ENCODE assay signal across 1 cellular context in genomic region chr5:150758210-150758533, GRCh38.
TF ChIP-seq lines count a peak whose summit lies in the region.

No MANE protein-coding gene starts in this region.

TF ChIP-seq in HepG2, 621 proteins besides CTCF, POLR2A, EP300 and RAD21 (continues in another document):
- TF ChIP-seq ZNF703 (CRISPR knock-in tag; IDR thresholded peaks at IDR 0.05; ENCODE audit: borderline replicate concordance) (no peak), ZNF557 (CRISPR knock-in tag; IDR thresholded peaks at IDR 0.05) (no peak), ZNF83 (CRISPR knock-in tag; IDR thresholded peaks at IDR 0.05; ENCODE audit: borderline replicate concordance) (no peak), SETDB1 (CRISPR knock-in tag; IDR thresholded peaks at IDR 0.05; ENCODE audit: borderline replicate concordance) (no peak), KLF9 (CRISPR knock-in tag; IDR thresholded peaks at IDR 0.05; ENCODE audit: low read depth) (no peak), HMG20A (CRISPR knock-in tag; IDR thresholded peaks at IDR 0.05; ENCODE audit: borderline replicate concordance) (no peak), ZNF264 (CRISPR knock-in tag; IDR thresholded peaks at IDR 0.05) (peak; percentile 72; the same call in 1 of the 2 replicates), ZNF333 (CRISPR knock-in tag; IDR thresholded peaks at IDR 0.05; ENCODE audit: borderline replicate concordance) (0 out of 2 replicates have a peak, but pooled peaks have one; percentile 9), NR2F6 (IDR thresholded peaks at IDR 0.05) (no peak), NR2F6 (CRISPR knock-in tag; IDR thresholded peaks at IDR 0.05) (no peak), PAX8 (CRISPR knock-in tag; IDR thresholded peaks at IDR 0.05; ENCODE audit: borderline replicate concordance) (no peak), TEF (CRISPR knock-in tag; IDR thresholded peaks at IDR 0.05) (no peak), BCL6 (CRISPR knock-in tag; IDR thresholded peaks at IDR 0.05) (peak; percentile 18; the same call in 1 of the 2 replicates), DR1 (CRISPR knock-in tag; IDR thresholded peaks at IDR 0.05) (no peak), NFYB (CRISPR knock-in tag; IDR thresholded peaks at IDR 0.05) (no peak), ZNF30 (CRISPR knock-in tag; IDR thresholded peaks at IDR 0.05) (no peak), MAZ (IDR thresholded peaks at IDR 0.05; ENCODE audit: borderline replicate concordance, low read depth, low read length) (no peak), MAZ (CRISPR knock-in tag; IDR thresholded peaks at IDR 0.05; ENCODE audit: low read depth) (no peak), LCORL (IDR thresholded peaks at IDR 0.05) (no peak), LCORL (CRISPR knock-in tag; IDR thresholded peaks at IDR 0.05) (no peak; the same call in 1 of the 2 replicates), ELK4 (CRISPR knock-in tag; IDR thresholded peaks at IDR 0.05; ENCODE audit: borderline replicate concordance) (no peak), HNRNPH1 (optimal IDR thresholded peaks at IDR 0.05; ENCODE audit: low read depth, low read length) (no peak), PCBP2 (optimal IDR thresholded peaks at IDR 0.05; ENCODE audit: low read depth, low read length, poor library complexity, severe bottlenecking) (no peak), ZFY (CRISPR knock-in tag; IDR thresholded peaks at IDR 0.05) (peak; percentile 77; the same call in 1 of the 2 replicates), ATAD3A (CRISPR knock-in tag; IDR thresholded peaks at IDR 0.05) (no peak), ZFYVE20 (CRISPR knock-in tag; IDR thresholded peaks at IDR 0.05; ENCODE audit: borderline replicate concordance, low read depth) (no peak), FOXA1 (IDR thresholded peaks at IDR 0.05) (no peak), FOXA1 (CRISPR knock-in tag; IDR thresholded peaks at IDR 0.05) (no peak), DRAP1 (CRISPR knock-in tag; IDR thresholded peaks at IDR 0.05) (no peak; the same call in 1 of the 2 replicates), RBAK (CRISPR knock-in tag; IDR thresholded peaks at IDR 0.05) (no peak), SKIL (CRISPR knock-in tag; IDR thresholded peaks at IDR 0.05; ENCODE audit: borderline replicate concordance) (no peak), KLF6 (CRISPR knock-in tag; IDR thresholded peaks at IDR 0.05) (no peak), EEA1 (CRISPR knock-in tag; IDR thresholded peaks at IDR 0.05; ENCODE audit: borderline replicate concordance) (no peak), ZBTB26 (CRISPR knock-in tag; IDR thresholded peaks at IDR 0.05; ENCODE audit: borderline replicate concordance) (peak; percentile 51; the same call in 1 of the 2 replicates), SATB2 (CRISPR knock-in tag; IDR thresholded peaks at IDR 0.05) (no peak), CC2D1A (CRISPR knock-in tag; IDR thresholded peaks at IDR 0.05) (no peak), ZNF331 (CRISPR knock-in tag; IDR thresholded peaks at IDR 0.05) (0 out of 2 replicates have a peak, but pooled peaks have one; percentile 32), ELF4 (CRISPR knock-in tag; IDR thresholded peaks at IDR 0.05; ENCODE audit: borderline replicate concordance) (no peak), ZNF768 (CRISPR knock-in tag; IDR thresholded peaks at IDR 0.05) (no peak), ZKSCAN1 (IDR thresholded peaks at IDR 0.05; ENCODE audit: low read length) (no peak), GABPB1 (CRISPR knock-in tag; IDR thresholded peaks at IDR 0.05) (no peak), ZNF777 (CRISPR knock-in tag; IDR thresholded peaks at IDR 0.05) (no peak)
- TF ChIP-seq, protein P1, sequence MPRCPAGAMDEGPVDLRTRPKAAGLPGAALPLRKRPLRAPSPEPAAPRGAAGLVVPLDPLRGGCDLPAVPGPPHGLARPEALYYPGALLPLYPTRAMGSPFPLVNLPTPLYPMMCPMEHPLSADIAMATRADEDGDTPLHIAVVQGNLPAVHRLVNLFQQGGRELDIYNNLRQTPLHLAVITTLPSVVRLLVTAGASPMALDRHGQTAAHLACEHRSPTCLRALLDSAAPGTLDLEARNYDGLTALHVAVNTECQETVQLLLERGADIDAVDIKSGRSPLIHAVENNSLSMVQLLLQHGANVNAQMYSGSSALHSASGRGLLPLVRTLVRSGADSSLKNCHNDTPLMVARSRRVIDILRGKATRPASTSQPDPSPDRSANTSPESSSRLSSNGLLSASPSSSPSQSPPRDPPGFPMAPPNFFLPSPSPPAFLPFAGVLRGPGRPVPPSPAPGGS (CRISPR knock-in tag; IDR thresholded peaks at IDR 0.05): no peak
- TF ChIP-seq, protein P2, sequence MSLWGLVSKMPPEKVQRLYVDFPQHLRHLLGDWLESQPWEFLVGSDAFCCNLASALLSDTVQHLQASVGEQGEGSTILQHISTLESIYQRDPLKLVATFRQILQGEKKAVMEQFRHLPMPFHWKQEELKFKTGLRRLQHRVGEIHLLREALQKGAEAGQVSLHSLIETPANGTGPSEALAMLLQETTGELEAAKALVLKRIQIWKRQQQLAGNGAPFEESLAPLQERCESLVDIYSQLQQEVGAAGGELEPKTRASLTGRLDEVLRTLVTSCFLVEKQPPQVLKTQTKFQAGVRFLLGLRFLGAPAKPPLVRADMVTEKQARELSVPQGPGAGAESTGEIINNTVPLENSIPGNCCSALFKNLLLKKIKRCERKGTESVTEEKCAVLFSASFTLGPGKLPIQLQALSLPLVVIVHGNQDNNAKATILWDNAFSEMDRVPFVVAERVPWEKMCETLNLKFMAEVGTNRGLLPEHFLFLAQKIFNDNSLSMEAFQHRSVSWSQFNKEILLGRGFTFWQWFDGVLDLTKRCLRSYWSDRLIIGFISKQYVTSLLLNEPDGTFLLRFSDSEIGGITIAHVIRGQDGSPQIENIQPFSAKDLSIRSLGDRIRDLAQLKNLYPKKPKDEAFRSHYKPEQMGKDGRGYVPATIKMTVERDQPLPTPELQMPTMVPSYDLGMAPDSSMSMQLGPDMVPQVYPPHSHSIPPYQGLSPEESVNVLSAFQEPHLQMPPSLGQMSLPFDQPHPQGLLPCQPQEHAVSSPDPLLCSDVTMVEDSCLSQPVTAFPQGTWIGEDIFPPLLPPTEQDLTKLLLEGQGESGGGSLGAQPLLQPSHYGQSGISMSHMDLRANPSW (CRISPR knock-in tag; IDR thresholded peaks at IDR 0.05; ENCODE audit: borderline replicate concordance): no peak
- TF ChIP-seq, protein P3, sequence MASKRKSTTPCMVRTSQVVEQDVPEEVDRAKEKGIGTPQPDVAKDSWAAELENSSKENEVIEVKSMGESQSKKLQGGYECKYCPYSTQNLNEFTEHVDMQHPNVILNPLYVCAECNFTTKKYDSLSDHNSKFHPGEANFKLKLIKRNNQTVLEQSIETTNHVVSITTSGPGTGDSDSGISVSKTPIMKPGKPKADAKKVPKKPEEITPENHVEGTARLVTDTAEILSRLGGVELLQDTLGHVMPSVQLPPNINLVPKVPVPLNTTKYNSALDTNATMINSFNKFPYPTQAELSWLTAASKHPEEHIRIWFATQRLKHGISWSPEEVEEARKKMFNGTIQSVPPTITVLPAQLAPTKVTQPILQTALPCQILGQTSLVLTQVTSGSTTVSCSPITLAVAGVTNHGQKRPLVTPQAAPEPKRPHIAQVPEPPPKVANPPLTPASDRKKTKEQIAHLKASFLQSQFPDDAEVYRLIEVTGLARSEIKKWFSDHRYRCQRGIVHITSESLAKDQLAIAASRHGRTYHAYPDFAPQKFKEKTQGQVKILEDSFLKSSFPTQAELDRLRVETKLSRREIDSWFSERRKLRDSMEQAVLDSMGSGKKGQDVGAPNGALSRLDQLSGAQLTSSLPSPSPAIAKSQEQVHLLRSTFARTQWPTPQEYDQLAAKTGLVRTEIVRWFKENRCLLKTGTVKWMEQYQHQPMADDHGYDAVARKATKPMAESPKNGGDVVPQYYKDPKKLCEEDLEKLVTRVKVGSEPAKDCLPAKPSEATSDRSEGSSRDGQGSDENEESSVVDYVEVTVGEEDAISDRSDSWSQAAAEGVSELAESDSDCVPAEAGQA (IDR thresholded peaks at IDR 0.05; ENCODE audit: low read depth): no peak
- TF ChIP-seq, protein P3 (CRISPR knock-in tag; IDR thresholded peaks at IDR 0.05; ENCODE audit: borderline replicate concordance): no peak
- TF ChIP-seq, protein P4, sequence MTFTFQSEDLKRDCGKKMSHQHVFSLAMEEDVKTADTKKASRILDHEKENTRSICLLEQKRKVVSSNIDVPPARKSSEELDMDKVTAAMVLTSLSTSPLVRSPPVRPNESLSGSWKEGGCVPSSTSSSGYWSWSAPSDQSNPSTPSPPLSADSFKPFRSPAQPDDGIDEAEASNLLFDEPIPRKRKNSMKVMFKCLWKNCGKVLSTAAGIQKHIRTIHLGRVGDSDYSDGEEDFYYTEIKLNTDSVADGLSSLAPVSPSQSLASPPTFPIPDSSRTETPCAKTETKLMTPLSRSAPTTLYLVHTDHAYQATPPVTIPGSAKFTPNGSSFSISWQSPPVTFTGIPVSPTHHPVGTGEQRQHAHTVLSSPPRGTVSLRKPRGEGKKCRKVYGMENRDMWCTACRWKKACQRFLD (CRISPR knock-in tag; IDR thresholded peaks at IDR 0.05; ENCODE audit: borderline replicate concordance): no peak
- TF ChIP-seq, protein P5, sequence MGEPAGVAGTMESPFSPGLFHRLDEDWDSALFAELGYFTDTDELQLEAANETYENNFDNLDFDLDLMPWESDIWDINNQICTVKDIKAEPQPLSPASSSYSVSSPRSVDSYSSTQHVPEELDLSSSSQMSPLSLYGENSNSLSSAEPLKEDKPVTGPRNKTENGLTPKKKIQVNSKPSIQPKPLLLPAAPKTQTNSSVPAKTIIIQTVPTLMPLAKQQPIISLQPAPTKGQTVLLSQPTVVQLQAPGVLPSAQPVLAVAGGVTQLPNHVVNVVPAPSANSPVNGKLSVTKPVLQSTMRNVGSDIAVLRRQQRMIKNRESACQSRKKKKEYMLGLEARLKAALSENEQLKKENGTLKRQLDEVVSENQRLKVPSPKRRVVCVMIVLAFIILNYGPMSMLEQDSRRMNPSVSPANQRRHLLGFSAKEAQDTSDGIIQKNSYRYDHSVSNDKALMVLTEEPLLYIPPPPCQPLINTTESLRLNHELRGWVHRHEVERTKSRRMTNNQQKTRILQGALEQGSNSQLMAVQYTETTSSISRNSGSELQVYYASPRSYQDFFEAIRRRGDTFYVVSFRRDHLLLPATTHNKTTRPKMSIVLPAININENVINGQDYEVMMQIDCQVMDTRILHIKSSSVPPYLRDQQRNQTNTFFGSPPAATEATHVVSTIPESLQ (CRISPR knock-in tag; conservative IDR thresholded peaks at IDR 0.05): no peak
